Comparison of ENCODE assay signal across 8 cellular contexts in genomic region chr22:50244420-50245213, GRCh38. TPM values are rescaled to one million over a fixed set of nuclear protein-coding genes. Genes with fewer than 3 reads are reported as not detected.
DNase-seq lines count a peak whose midpoint lies in the region; ATAC-seq and TF ChIP-seq lines count a peak whose summit lies in the region.

TUBGCP6 (minus strand) TSS chr22:50245023; CDS start chr22:50244459, 564 bp downstream.

- no peaks in the 10 kb centered on the region for H3K27me3 ChIP-seq in liver (ENCODE audit: control insufficient read depth in 4 of 4, insufficient read depth in 4 of 4, low read length in 3 of 4)

- peak within 1 kb of the TSS; percentile 46 to 89 for H3K9ac ChIP-seq in liver (ENCODE audit: low read depth in 1 of 2, low read length in 2 of 2)

- WGBS in liver: under 1% methylated on average over 76 of the region's 76 CpGs

- peak; percentile 23 for TF ChIP-seq CTCF in liver (IDR thresholded peaks at IDR 0.05; ENCODE audit: low read depth, low read length, missing input control)

- ATAC-seq in HG03439 (IDR thresholded peaks at IDR 0.05; ENCODE audit: unreplicated experiment): peak; percentile 64

- TF ChIP-seq POLR2A in GM19099 (IDR thresholded peaks at IDR 0.05; ENCODE audit: extremely low read depth, insufficient read length, low read depth): peak; percentile 92

- H3K9me3 ChIP-seq in liver (ENCODE audit: control insufficient read depth in 4 of 4, low read length in 3 of 4): no peaks in the 10 kb centered on the region

- H3K4me1 ChIP-seq in liver (ENCODE audit: control insufficient read depth in 4 of 4, insufficient read depth in 4 of 4, low read length in 3 of 4): peaks cover 3 to 66% (median 50%) of the 10 kb centered on the region in 4 donors

- peak within 1 kb of the TSS; percentile 80 to 95 for H3K27ac ChIP-seq in liver (ENCODE audit: low read depth in 1 of 2, low read length in 2 of 2)

- peaks cover 2 to 10% (median 7%) of the 10 kb centered on the region in 4 donors for H3K36me3 ChIP-seq in liver (ENCODE audit: control insufficient read depth in 4 of 4, insufficient read depth in 3 of 4, low read depth in 1 of 4, low read length in 3 of 4)

- DNase-seq in AG20443 (ENCODE audit: low spot score) (peak; percentile 97), NCI-H748 (lab: John Stamatoyannopoulos, UW; ENCODE audit: unreplicated experiment) (peak; percentile 96), dermis blood vessel endothelial cell (peak; percentile 96)
- peak; percentile 88 to 89 for DNase-seq in activated CD4-positive, alpha-beta T cell treated with anti-CD3 and anti-CD28 coated beads, Interleukin-2, amount 50 U/mL, for 24 hours (ENCODE audit: low read depth in 1 of 2, low spot score in 1 of 2)
- peak; percentile 95 for DNase-seq in stimulated activated CD4-positive, alpha-beta T cell treated with anti-CD3 and anti-CD28 coated beads, Interleukin-4, amount 100 ng/mL, for 1 hour

- TF ChIP-seq RAD21 in liver (IDR thresholded peaks at IDR 0.05): peak in 1 of 2 donors; percentile 27

- H3K4me3 ChIP-seq in liver (ENCODE audit: low read depth in 1 of 3, low read length in 3 of 3): peak within 1 kb of the TSS; percentile 78 to 99 (median 87)

TF ChIP-seq in liver, 16 proteins besides CTCF, POLR2A, EP300 and RAD21:
- TF ChIP-seq, protein P1, sequence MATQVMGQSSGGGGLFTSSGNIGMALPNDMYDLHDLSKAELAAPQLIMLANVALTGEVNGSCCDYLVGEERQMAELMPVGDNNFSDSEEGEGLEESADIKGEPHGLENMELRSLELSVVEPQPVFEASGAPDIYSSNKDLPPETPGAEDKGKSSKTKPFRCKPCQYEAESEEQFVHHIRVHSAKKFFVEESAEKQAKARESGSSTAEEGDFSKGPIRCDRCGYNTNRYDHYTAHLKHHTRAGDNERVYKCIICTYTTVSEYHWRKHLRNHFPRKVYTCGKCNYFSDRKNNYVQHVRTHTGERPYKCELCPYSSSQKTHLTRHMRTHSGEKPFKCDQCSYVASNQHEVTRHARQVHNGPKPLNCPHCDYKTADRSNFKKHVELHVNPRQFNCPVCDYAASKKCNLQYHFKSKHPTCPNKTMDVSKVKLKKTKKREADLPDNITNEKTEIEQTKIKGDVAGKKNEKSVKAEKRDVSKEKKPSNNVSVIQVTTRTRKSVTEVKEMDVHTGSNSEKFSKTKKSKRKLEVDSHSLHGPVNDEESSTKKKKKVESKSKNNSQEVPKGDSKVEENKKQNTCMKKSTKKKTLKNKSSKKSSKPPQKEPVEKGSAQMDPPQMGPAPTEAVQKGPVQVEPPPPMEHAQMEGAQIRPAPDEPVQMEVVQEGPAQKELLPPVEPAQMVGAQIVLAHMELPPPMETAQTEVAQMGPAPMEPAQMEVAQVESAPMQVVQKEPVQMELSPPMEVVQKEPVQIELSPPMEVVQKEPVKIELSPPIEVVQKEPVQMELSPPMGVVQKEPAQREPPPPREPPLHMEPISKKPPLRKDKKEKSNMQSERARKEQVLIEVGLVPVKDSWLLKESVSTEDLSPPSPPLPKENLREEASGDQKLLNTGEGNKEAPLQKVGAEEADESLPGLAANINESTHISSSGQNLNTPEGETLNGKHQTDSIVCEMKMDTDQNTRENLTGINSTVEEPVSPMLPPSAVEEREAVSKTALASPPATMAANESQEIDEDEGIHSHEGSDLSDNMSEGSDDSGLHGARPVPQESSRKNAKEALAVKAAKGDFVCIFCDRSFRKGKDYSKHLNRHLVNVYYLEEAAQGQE (IDR thresholded peaks at IDR 0.05): peak; percentile 8
- TF ChIP-seq HNF4A (conservative IDR thresholded peaks at IDR 0.05) (peak in 1 of 2 donors; percentile 37), SP1 (IDR thresholded peaks at IDR 0.05) (peak; percentile 58), JUND (IDR thresholded peaks at IDR 0.05) (no peak), FOXA2 (IDR thresholded peaks at IDR 0.05) (no peak), YY1 (IDR thresholded peaks at IDR 0.05) (peak; percentile 72), GABPA (IDR thresholded peaks at IDR 0.05 in 1 of 2, conservative IDR thresholded peaks at IDR 0.05 in 1 of 2) (peak; percentile 95 to 99)
TF ChIP-seq in liver: peak in this region for 5.

RNA-seq across cellular contexts. Expression of gene TUBGCP6, which starts in this region (rescaled TPM):
- total RNA-seq in dermis blood vessel endothelial cell (28.5 and 38.1 TPM in 2 replicates), liver (10 to 100 TPM; 20.9 to 31.7 TPM)
- polyA plus RNA-seq in liver: 10 to 100 TPM in 1 of 2 donors, 1 to 10 TPM in 1; 9.3 to 11.9 TPM

Comparison
In these comparisons a context has a peak if more than half of its experiments do, and no peak if none do; other contexts are left out.
1. Peak in every context shown above with its lines: DNase-seq, ATAC-seq, H3K4me3 ChIP-seq and H3K27ac ChIP-seq.